ENCODE assay signal across 21 cellular contexts in genomic region chr11:33624082-33624481, GRCh38.
DNase-seq lines count a peak whose midpoint lies in the region; ATAC-seq and TF ChIP-seq lines count a peak whose summit lies in the region.
"Had no signal": no experiment of that assay in that cellular context is flagged by ENCODE, and none has a peak within 500 bp of the region (broad histone marks: within the 10 kb centered on the region; RNA-seq: fewer than 3 reads in every experiment).

No MANE protein-coding gene starts in this region.

- H3K27ac Mint-ChIP-seq in glutamatergic neuron (ENCODE audit: unreplicated experiment): no peak overlapping the region
- no peak overlapping the region for H3K27ac Mint-ChIP-seq in activated CD4-positive, alpha-beta memory T cell treated with anti-CD3 and anti-CD28 coated beads, Interleukin-2, amount 10 ng/mL, durations not matched to agents 7 days and 5 days
- H3K27ac Mint-ChIP-seq: activated naive CD4-positive, alpha-beta T cell treated with anti-CD3 and anti-CD28 coated beads for 36 hours had no signal

- no peaks in the 10 kb centered on the region for H3K27me3 Mint-ChIP-seq in glutamatergic neuron (ENCODE audit: unreplicated experiment)
- peaks cover 7% of the 10 kb centered on the region for H3K27me3 Mint-ChIP-seq in activated CD4-positive, alpha-beta memory T cell treated with anti-CD3 and anti-CD28 coated beads, Interleukin-2, amount 10 ng/mL, durations not matched to agents 7 days and 5 days

- ATAC-seq in HG03354 (IDR thresholded peaks at IDR 0.05; ENCODE audit: poor library complexity, severe bottlenecking, unreplicated experiment) (no peak), GM21825 (IDR thresholded peaks at IDR 0.05; ENCODE audit: unreplicated experiment) (no peak)
- ATAC-seq: activated T-cell treated with anti-CD3 and anti-CD28 coated beads, Interleukin-2, amount 50 U/mL, for 4 hours; right lobe of liver had no signal

- no peak overlapping the region for H3K4me3 Mint-ChIP-seq in glutamatergic neuron (ENCODE audit: unreplicated experiment)
- no peak overlapping the region for H3K4me3 Mint-ChIP-seq in activated CD4-positive, alpha-beta memory T cell treated with anti-CD3 and anti-CD28 coated beads, Interleukin-2, amount 10 ng/mL, durations not matched to agents 7 days and 5 days
- H3K4me3 Mint-ChIP-seq: activated naive CD4-positive, alpha-beta T cell treated with anti-CD3 and anti-CD28 coated beads for 36 hours; activated T-cell treated with anti-CD3 and anti-CD28 coated beads, Interleukin-2, amount 50 U/mL, for 4 hours; central memory CD8-positive, alpha-beta T cell; naive B cell had no signal

- POLR2A ChIA-PET in activated CD4-positive, alpha-beta memory T cell treated with anti-CD3 and anti-CD28 coated beads, Interleukin-2, amount 10 ng/mL, durations not matched to agents 7 days and 5 days (lab: Charles Lee): no interaction called here

- CTCF ChIA-PET in activated CD4-positive, alpha-beta memory T cell treated with anti-CD3 and anti-CD28 coated beads, Interleukin-2, amount 10 ng/mL, durations not matched to agents 7 days and 5 days (lab: Charles Lee): no interaction called here

- no peaks in the 10 kb centered on the region for H3K36me3 Mint-ChIP-seq in glutamatergic neuron (ENCODE audit: unreplicated experiment)
- H3K36me3 Mint-ChIP-seq in activated CD4-positive, alpha-beta memory T cell treated with anti-CD3 and anti-CD28 coated beads, Interleukin-2, amount 10 ng/mL, durations not matched to agents 7 days and 5 days (ENCODE audit: low read depth): no peaks in the 10 kb centered on the region
- H3K36me3 Mint-ChIP-seq: naive B cell had no signal

- H3K9me3 Mint-ChIP-seq in glutamatergic neuron (ENCODE audit: unreplicated experiment): peaks cover 2% of the 10 kb centered on the region
- H3K9me3 Mint-ChIP-seq in activated CD4-positive, alpha-beta memory T cell treated with anti-CD3 and anti-CD28 coated beads, Interleukin-2, amount 10 ng/mL, durations not matched to agents 7 days and 5 days: no peaks in the 10 kb centered on the region
- H3K9me3 Mint-ChIP-seq: activated naive CD4-positive, alpha-beta T cell treated with anti-CD3 and anti-CD28 coated beads for 36 hours; activated T-cell treated with anti-CD3 and anti-CD28 coated beads, Interleukin-2, amount 50 U/mL, for 4 hours; central memory CD8-positive, alpha-beta T cell had no signal

- DNase-seq in DMS 273 (lab: John Stamatoyannopoulos, UW; ENCODE audit: unreplicated experiment) (peak; percentile 57), DMS 273 treated with DMSO at 0.1 percent for 48 hours (lab: John Stamatoyannopoulos, UW) (no peak), COR-L47 (lab: John Stamatoyannopoulos, UW) (peak; percentile 42), NCI-H2227 treated with DMSO at 0.1 percent for 48 hours (lab: John Stamatoyannopoulos, UW) (peak; percentile 6), glutamatergic neuron (peak; percentile 19)
- DNase-seq in activated CD4-positive, alpha-beta memory T cell treated with anti-CD3 and anti-CD28 coated beads, Interleukin-2, amount 10 ng/mL, durations not matched to agents 7 days and 5 days: no peak
- DNase-seq: activated CD4-positive, alpha-beta T cell treated with anti-CD3 and anti-CD28 coated beads for 1 hour; activated CD8-positive, alpha-beta memory T cell treated with anti-CD3 and anti-CD28 coated beads for 24 hours; activated naive CD4-positive, alpha-beta T cell treated with anti-CD3 and anti-CD28 coated beads for 36 hours; activated T-cell treated with anti-CD3 and anti-CD28 coated beads, Interleukin-2, amount 50 U/mL, for 4 hours; AML-193; foreskin melanocyte; kidney; naive B cell; NCI-H2081 treated with DMSO at 0.1 percent for 48 hours; right lobe of liver; stimulated activated CD4-positive, alpha-beta T cell treated with anti-CD3 and anti-CD28 coated beads, Interleukin-15, amount 100 ng/mL, for 24 hours; uterus had no signal

- H3K4me1 Mint-ChIP-seq in glutamatergic neuron (ENCODE audit: low read depth, unreplicated experiment): peaks cover 2% of the 10 kb centered on the region
- no peaks in the 10 kb centered on the region for H3K4me1 Mint-ChIP-seq in activated CD4-positive, alpha-beta memory T cell treated with anti-CD3 and anti-CD28 coated beads, Interleukin-2, amount 10 ng/mL, durations not matched to agents 7 days and 5 days
- H3K4me1 Mint-ChIP-seq: central memory CD8-positive, alpha-beta T cell; naive B cell had no signal

- no peak for TF ChIP-seq CTCF in glutamatergic neuron (IDR thresholded peaks at IDR 0.05; ENCODE audit: partially characterized antibody, unreplicated experiment)

Comparison
In these comparisons a context has a peak if more than half of its experiments do, and no peak if none do; other contexts are left out.
1. DNase-seq: peak in DMS 273 (single experiment), COR-L47 (single experiment), NCI-H2227 treated with DMSO at 0.1 percent for 48 hours (single experiment) and glutamatergic neuron (single experiment); none in DMS 273 treated with DMSO at 0.1 percent for 48 hours (single experiment) and activated CD4-positive, alpha-beta memory T cell treated with anti-CD3 and anti-CD28 coated beads, Interleukin-2, amount 10 ng/mL, durations not matched to agents 7 days and 5 days (single experiment).